In the genomic region with DNA sequence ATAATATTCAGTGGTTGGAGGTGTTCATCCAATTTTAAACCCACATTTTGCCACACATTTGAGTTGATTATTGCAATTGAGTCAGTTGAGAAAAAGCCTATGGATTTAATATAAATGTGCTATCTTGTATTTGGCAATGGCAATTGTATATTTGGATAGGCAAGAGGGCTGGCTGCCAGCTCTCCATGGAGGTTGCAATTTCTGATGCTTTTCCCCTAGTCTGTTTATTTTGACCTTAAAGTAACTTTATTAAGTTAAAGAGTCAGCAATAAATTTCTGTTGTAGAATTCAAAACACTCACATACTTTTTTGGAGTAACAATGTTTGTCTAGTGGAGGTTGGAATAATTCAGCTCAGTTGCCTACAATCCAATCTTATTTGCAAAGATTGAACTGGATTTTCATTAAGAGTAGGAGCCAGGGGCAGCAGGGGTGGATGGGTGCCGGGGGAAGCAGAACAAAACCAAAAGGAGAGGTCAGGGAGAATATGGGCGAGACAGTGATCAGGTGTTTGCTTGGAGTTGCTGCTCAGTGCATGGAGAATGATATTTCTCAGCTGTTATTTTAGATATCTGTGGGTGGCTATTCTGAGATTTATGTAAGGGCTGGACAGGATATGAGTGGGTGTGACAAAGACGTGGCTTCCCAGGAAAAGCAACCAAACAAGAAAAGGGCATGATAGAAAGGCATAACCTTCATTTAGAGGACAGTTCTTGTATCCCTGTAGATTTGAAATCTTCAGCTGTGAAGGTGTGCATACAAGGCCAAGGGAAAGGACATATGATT, we compare ENCODE assay signal across 15 cellular contexts.
A peak's percentile ranks its signal among the peaks of the same experiment; 100 is the strongest.
DNase-seq lines count a peak whose midpoint lies in the region; ATAC-seq, FAIRE-seq and TF ChIP-seq lines count a peak whose summit lies in the region.
"Had no signal": no experiment of that assay in that cellular context is flagged by ENCODE, and none has a peak within 500 bp of the region (broad histone marks: within the 10 kb centered on the region; RNA-seq: fewer than 3 reads in every experiment).

No MANE protein-coding gene starts in this region.

- H3K36me3 ChIP-seq in astrocyte (ENCODE audit: insufficient read depth, low read length): no peaks in the 10 kb centered on the region
- no peaks in the 10 kb centered on the region for H3K36me3 ChIP-seq in neuronal stem cell (replicated peaks in 1 of 2; ENCODE audit: control insufficient read depth in 2 of 2, insufficient read depth in 2 of 2, low read length in 2 of 2)

- H2BK5ac ChIP-seq in neuronal stem cell (ENCODE audit: low read length): no peak overlapping the region

- H3K4ac ChIP-seq in neuronal stem cell (ENCODE audit: low read length): no peak overlapping the region

- TF ChIP-seq CTCF in AG04449 (IDR thresholded peaks at IDR 0.05; ENCODE audit: insufficient read depth, low read length, missing control alignments): no peak
- no peak for TF ChIP-seq CTCF in astrocyte (IDR thresholded peaks at IDR 0.05; ENCODE audit: insufficient read depth, low read depth, low read length)
- no peak for TF ChIP-seq CTCF in fibroblast of pulmonary artery (IDR thresholded peaks at IDR 0.05; ENCODE audit: low read length, missing control alignments)
- TF ChIP-seq CTCF in omental fat pad (IDR thresholded peaks at IDR 0.05): no peak

- H3K79me1 ChIP-seq in neuronal stem cell (ENCODE audit: low read depth, low read length): no peaks in the 10 kb centered on the region

- POLR2A ChIA-PET in AG04449 (lab: Yijun Ruan, JAX): no interaction called here

- H3K27me3 Mint-ChIP-seq in astrocyte (ENCODE audit: low read depth, unreplicated experiment): no peaks in the 10 kb centered on the region

- H3K4me3 ChIP-seq in AG04449 (ENCODE audit: low read depth, low read length) (no peak overlapping the region), astrocyte (ENCODE audit: insufficient read depth, low read depth, low read length) (no peak overlapping the region), fibroblast of pulmonary artery (replicated peaks; ENCODE audit: low read depth, low read length) (no peak overlapping the region), neuronal stem cell (ENCODE audit: low read length in 2 of 2) (no peak overlapping the region)

- H3K14ac ChIP-seq in neuronal stem cell (ENCODE audit: low read length): no peak overlapping the region

- H3K79me2 ChIP-seq in astrocyte (ENCODE audit: insufficient read depth, low read length): no peaks in the 10 kb centered on the region

- peaks cover 3% of the 10 kb centered on the region for H3K9me3 Mint-ChIP-seq in astrocyte (ENCODE audit: unreplicated experiment)

- no peak overlapping the region for H2BK120ac ChIP-seq in neuronal stem cell (ENCODE audit: low read depth, low read length)

- CTCF ChIA-PET in AG04449 (lab: Yijun Ruan, JAX): no interaction called here

- H4K20me1 ChIP-seq in astrocyte (ENCODE audit: insufficient read depth, low read length): no peaks in the 10 kb centered on the region

- no peaks in the 10 kb centered on the region for H3K9me3 ChIP-seq in astrocyte (ENCODE audit: insufficient read depth, low read depth, low read length)
- H3K9me3 ChIP-seq in neuronal stem cell (replicated peaks in 1 of 2; ENCODE audit: control insufficient read depth in 2 of 2, insufficient read depth in 1 of 2, low read depth in 1 of 2, low read length in 2 of 2): peaks cover 0 to 3% of the 10 kb centered on the region in 2 donors

- no peaks in the 10 kb centered on the region for H3K4me1 ChIP-seq in astrocyte (ENCODE audit: insufficient read depth, low read length)
- peaks cover 5 to 9% of the 10 kb centered on the region in 2 donors for H3K4me1 ChIP-seq in neuronal stem cell (ENCODE audit: control insufficient read depth in 2 of 2, insufficient read depth in 1 of 2, low read depth in 1 of 2, low read length in 2 of 2)

- H2AK5ac ChIP-seq in neuronal stem cell (ENCODE audit: low read depth, low read length): no peak overlapping the region

- H2BK12ac ChIP-seq in neuronal stem cell (ENCODE audit: low read length): no peak overlapping the region

- H3K27me3 ChIP-seq in astrocyte (ENCODE audit: insufficient read depth, low read length) (no peaks in the 10 kb centered on the region), neuronal stem cell (ENCODE audit: control insufficient read depth in 3 of 3, insufficient read depth in 3 of 3, low read depth in 1 of 3, low read length in 3 of 3) (no peaks in the 10 kb centered on the region)

- no peak overlapping the region for H3K27ac Mint-ChIP-seq in astrocyte (ENCODE audit: unreplicated experiment)

- WGBS in neuronal stem cell (ENCODE audit: extremely low coverage in 2 of 2, insufficient read length in 2 of 2, insufficient replicate concordance in 1 of 2), 2 donors: no CpG with 5 or more reads among the region's 3 CpGs

- no peak overlapping the region for H4K8ac ChIP-seq in neuronal stem cell (ENCODE audit: low read depth, low read length)

- no peak for ATAC-seq in omental fat pad (ENCODE audit: low FRiP score)

- H2AFZ ChIP-seq in astrocyte (ENCODE audit: low read depth, low read length) (no peak overlapping the region), neuronal stem cell (ENCODE audit: low read length) (peak overlapping the region; percentile 37)

- no peaks in the 10 kb centered on the region for H3K36me3 Mint-ChIP-seq in astrocyte (ENCODE audit: low read depth, unreplicated experiment)

- H3K23ac ChIP-seq in neuronal stem cell (ENCODE audit: low read depth, low read length, poor library complexity): no peak overlapping the region

- H3K4me2 ChIP-seq in astrocyte (ENCODE audit: low read length) (no peak overlapping the region), neuronal stem cell (ENCODE audit: insufficient read depth, low read length, poor library complexity, severe bottlenecking) (no peak overlapping the region)

- H3K4me3 Mint-ChIP-seq in astrocyte (ENCODE audit: unreplicated experiment): no peak overlapping the region

- H2BK15ac ChIP-seq in neuronal stem cell (ENCODE audit: low read length): no peak overlapping the region

- no peak overlapping the region for H3K18ac ChIP-seq in neuronal stem cell (ENCODE audit: low read length)

- H4K91ac ChIP-seq in neuronal stem cell (ENCODE audit: low read depth, low read length, poor library complexity): no peak overlapping the region

- H3K27ac ChIP-seq in astrocyte (ENCODE audit: low read depth, low read length): no peak overlapping the region
- H3K27ac ChIP-seq in neuronal stem cell (replicated peaks; ENCODE audit: low read length): no peak overlapping the region

- no peak overlapping the region for H3K9ac ChIP-seq in astrocyte (ENCODE audit: low read length)
- no peak overlapping the region for H3K9ac ChIP-seq in neuronal stem cell (ENCODE audit: low read depth, low read length, poor library complexity)

- peaks cover 7% of the 10 kb centered on the region for H3K4me1 Mint-ChIP-seq in astrocyte (ENCODE audit: low read depth, unreplicated experiment)

- DNase-seq in AG04449 (ENCODE audit: low read depth, low spot score) (peak; percentile 9), astrocyte (ENCODE audit: low read depth) (peak; percentile 12), fibroblast of pulmonary artery (ENCODE audit: low read depth) (peak; percentile 14), neuronal stem cell (ENCODE audit: low spot score) (no peak), omental fat pad (ENCODE audit: low spot score) (no peak), AG08395 (ENCODE audit: low spot score) (no peak), HT-29 (ENCODE audit: low spot score) (no peak)
- DNase-seq in activated CD4-positive, alpha-beta T cell treated with anti-CD3 and anti-CD28 coated beads for 48 hours: no peak
- DNase-seq: C1 segment of cervical spinal cord, Kasumi-1, NCI-H187 treated with DMSO at 0.1 percent for 48 hours, NCI-H69, SHP77 had no signal

- FAIRE-seq in astrocyte (lab: Jason Lieb, UNC): no peak
- FAIRE-seq: GM19239, H54 had no signal

Comparison
In these comparisons a context has a peak if more than half of its experiments do, and no peak if none do; other contexts are left out.
1. DNase-seq: peak in AG04449 (single experiment), astrocyte (single experiment) and fibroblast of pulmonary artery (single experiment); none in neuronal stem cell (single experiment), omental fat pad (single experiment), AG08395 (single experiment), activated CD4-positive, alpha-beta T cell treated with anti-CD3 and anti-CD28 coated beads for 48 hours (single experiment) and HT-29 (single experiment).